Comparison of ENCODE assay signal across 16 cellular contexts in genomic region chr15:71124937-71125755, GRCh38. TPM values are rescaled to one million over a fixed set of nuclear protein-coding genes. Genes with fewer than 3 reads are reported as not detected.
A peak's percentile ranks its signal among the peaks of the same experiment; 100 is the strongest.
DNase-seq lines count a peak whose midpoint lies in the region; ATAC-seq and TF ChIP-seq lines count a peak whose summit lies in the region.
"Had no signal": no experiment of that assay in that cellular context is flagged by ENCODE, and none has a peak within 500 bp of the region (broad histone marks: within the 10 kb centered on the region; RNA-seq: fewer than 3 reads in every experiment).

No MANE protein-coding gene starts in this region.

- H3K4me1 ChIP-seq in gastroesophageal sphincter = peaks cover 0 to 14% (median 0%) of the 10 kb centered on the region in 3 donors
- peaks cover 0 to 11% (median 7%) of the 10 kb centered on the region in 4 donors for H3K4me1 ChIP-seq in transverse colon

- no peak for TF ChIP-seq EP300 in gastroesophageal sphincter (IDR thresholded peaks at IDR 0.05)
- TF ChIP-seq EP300 in transverse colon (IDR thresholded peaks at IDR 0.05; ENCODE audit: low read depth) = no peak

- DNase-seq in astrocyte of the spinal cord (ENCODE audit: low read depth, low spot score) (peak; percentile 67), nephron progenitor cell (no peak), transverse colon (no peak), NCI-H510A (lab: John Stamatoyannopoulos, UW) (no peak)
- no peak for DNase-seq in activated effector memory CD4-positive, alpha-beta T cell treated with Interleukin-2 at 50 U/mL for 16 hours
- DNase-seq in activated T-cell treated with anti-CD3 and anti-CD28 coated beads, Interleukin-2, amount 50 U/mL, for 24 hours = no peak
- DNase-seq: activated CD4-positive, alpha-beta T cell treated with anti-CD3 and anti-CD28 coated beads, Interleukin-2, amount 10 ng/mL, durations not matched to agents 7 days and 5 days; activated naive CD4-positive, alpha-beta T cell treated with Interleukin-2 at 50 U/mL for 16 hours; anterior cingulate cortex; NCI-H187 treated with DMSO at 0.1 percent for 48 hours; stimulated activated naive CD4-positive, alpha-beta T cell treated with Interleukin-2 at 50 U/mL for 16 hours; T-helper 1 cell had no signal

- no peak overlapping the region for H3K4me3 Mint-ChIP-seq in nephron progenitor cell
- no peak overlapping the region for H3K4me3 Mint-ChIP-seq in activated T-cell treated with anti-CD3 and anti-CD28 coated beads, Interleukin-2, amount 50 U/mL, for 24 hours
- H3K4me3 Mint-ChIP-seq: activated CD4-positive, alpha-beta T cell treated with anti-CD3 and anti-CD28 coated beads, Interleukin-2, amount 10 ng/mL, durations not matched to agents 7 days and 5 days; memory B cell; natural killer cell treated with Interleukin-12 subunit alpha and Interleukin-12 subunit beta and Interleukin-15 and Interleukin-18, amount 100 ng/mL, for 72 hours had no signal

- H3K9me3 Mint-ChIP-seq in nephron progenitor cell = peaks cover 5% of the 10 kb centered on the region
- H3K9me3 Mint-ChIP-seq in activated T-cell treated with anti-CD3 and anti-CD28 coated beads, Interleukin-2, amount 50 U/mL, for 24 hours = no peaks in the 10 kb centered on the region
- H3K9me3 Mint-ChIP-seq: activated CD4-positive, alpha-beta T cell treated with anti-CD3 and anti-CD28 coated beads, Interleukin-2, amount 10 ng/mL, durations not matched to agents 7 days and 5 days; memory B cell; natural killer cell treated with Interleukin-12 subunit alpha and Interleukin-12 subunit beta and Interleukin-15 and Interleukin-18, amount 100 ng/mL, for 72 hours had no signal

- TF ChIP-seq POLR2A in gastroesophageal sphincter (IDR thresholded peaks at IDR 0.05) = no peak
- no peak for TF ChIP-seq POLR2A in transverse colon (IDR thresholded peaks at IDR 0.05)

- no peak for TF ChIP-seq CTCF in astrocyte of the spinal cord (IDR thresholded peaks at IDR 0.05; ENCODE audit: low read depth, low read length)
- peak in 1 of 4 experiments; percentile 5 for TF ChIP-seq CTCF in gastroesophageal sphincter (IDR thresholded peaks at IDR 0.05)
- TF ChIP-seq CTCF in nephron progenitor cell (IDR thresholded peaks at IDR 0.05) = no peak
- TF ChIP-seq CTCF in transverse colon (IDR thresholded peaks at IDR 0.05) = peak in 1 of 5 experiments; percentile 26

- peaks cover 67% of the 10 kb centered on the region for H3K4me1 Mint-ChIP-seq in nephron progenitor cell
- no peaks in the 10 kb centered on the region for H3K4me1 Mint-ChIP-seq in activated T-cell treated with anti-CD3 and anti-CD28 coated beads, Interleukin-2, amount 50 U/mL, for 24 hours (ENCODE audit: low read depth)
- H3K4me1 Mint-ChIP-seq: activated CD4-positive, alpha-beta T cell treated with anti-CD3 and anti-CD28 coated beads, Interleukin-2, amount 10 ng/mL, durations not matched to agents 7 days and 5 days; memory B cell had no signal

- H3K27me3 ChIP-seq in gastroesophageal sphincter = no peaks in the 10 kb centered on the region
- no peaks in the 10 kb centered on the region for H3K27me3 ChIP-seq in transverse colon

- no peaks in the 10 kb centered on the region for H3K36me3 Mint-ChIP-seq in nephron progenitor cell (ENCODE audit: low read depth)
- no peaks in the 10 kb centered on the region for H3K36me3 Mint-ChIP-seq in activated T-cell treated with anti-CD3 and anti-CD28 coated beads, Interleukin-2, amount 50 U/mL, for 24 hours (ENCODE audit: low read depth)
- H3K36me3 Mint-ChIP-seq: memory B cell; natural killer cell treated with Interleukin-12 subunit alpha and Interleukin-12 subunit beta and Interleukin-15 and Interleukin-18, amount 100 ng/mL, for 72 hours had no signal

- H3K27ac ChIP-seq in gastroesophageal sphincter (peak overlapping the region in 2 of 4 donors; percentile 48 to 64), transverse colon (peak overlapping the region; percentile 16 to 63 (median 38))
- H3K27ac ChIP-seq: HL-60 had no signal

- H3K4me3 ChIP-seq in astrocyte of the spinal cord (ENCODE audit: low read depth, low read length) (no peak overlapping the region), gastroesophageal sphincter (no peak overlapping the region), transverse colon (no peak overlapping the region)

- intact Hi-C loops in transverse colon (cut with DNase I; ENCODE audit: low total_unique reads) = no loop called here

- H3K36me3 ChIP-seq in gastroesophageal sphincter (no peaks in the 10 kb centered on the region), transverse colon (no peaks in the 10 kb centered on the region)

- peaks cover 4% of the 10 kb centered on the region for H3K27me3 Mint-ChIP-seq in nephron progenitor cell (ENCODE audit: low read depth, poor library complexity)
- peaks cover 48% of the 10 kb centered on the region for H3K27me3 Mint-ChIP-seq in activated T-cell treated with anti-CD3 and anti-CD28 coated beads, Interleukin-2, amount 50 U/mL, for 24 hours

- 9 to 23% methylated on average over 2 to 4 of the region's 8 CpGs for WGBS in gastroesophageal sphincter (ENCODE audit: low coverage in 1 of 2), 2 donors
- 41% methylated on average over 8 of the region's 8 CpGs; no CpG with 5 or more reads in 1 of the 2 donors for WGBS in transverse colon (ENCODE audit: low coverage in 1 of 2), 2 donors

- H3K9me3 ChIP-seq in gastroesophageal sphincter = no peaks in the 10 kb centered on the region
- H3K9me3 ChIP-seq in transverse colon = no peaks in the 10 kb centered on the region

- ATAC-seq in gastroesophageal sphincter = peak; percentile 46
- ATAC-seq: natural killer cell treated with Interleukin-12 subunit alpha and Interleukin-12 subunit beta and Interleukin-15 and Interleukin-18, amount 100 ng/mL, for 72 hours had no signal

- H3K27ac Mint-ChIP-seq in nephron progenitor cell = peak overlapping the region; percentile 79
- no peak overlapping the region for H3K27ac Mint-ChIP-seq in activated T-cell treated with anti-CD3 and anti-CD28 coated beads, Interleukin-2, amount 50 U/mL, for 24 hours
- H3K27ac Mint-ChIP-seq: activated CD4-positive, alpha-beta T cell treated with anti-CD3 and anti-CD28 coated beads, Interleukin-2, amount 10 ng/mL, durations not matched to agents 7 days and 5 days; memory B cell; natural killer cell treated with Interleukin-12 subunit alpha and Interleukin-12 subunit beta and Interleukin-15 and Interleukin-18, amount 100 ng/mL, for 72 hours had no signal

- in situ Hi-C loops in astrocyte of the spinal cord (cut with HindIII; ENCODE audit: low sequenced_read_pairs) (no loop called here), transverse colon (cut with MboI; ENCODE audit: low pct_ligation_motif_present in 1 of 4, low pct_unique_long_range_greater_than_20kb in 1 of 4, low sequenced_read_pairs in 3 of 4) (no loop called here)

RNA-seq across cellular contexts. Expression of gene THSD4, which starts 9.9 kb away (rescaled TPM):
- total RNA-seq in gastroesophageal sphincter = 10 to 100 TPM in 3 of 4 donors, 1 to 10 TPM in 1; 4.6 to 28.5 (median 17.6) TPM
- total RNA-seq in transverse colon = 10 to 100 TPM; 13.3 to 57.2 (median 47.4) TPM
- total RNA-seq: activated CD4-positive, alpha-beta T cell treated with anti-CD3 and anti-CD28 coated beads, Interleukin-2, amount 10 ng/mL, durations not matched to agents 7 days and 5 days; natural killer cell treated with Interleukin-12 subunit alpha and Interleukin-12 subunit beta and Interleukin-15 and Interleukin-18, amount 100 ng/mL, for 72 hours had no signal
